ENCODE assay signal across 1 cellular context in genomic region chr21:32426592-32427051, GRCh38.
TF ChIP-seq lines count a peak whose summit lies in the region.

No MANE protein-coding gene starts in this region.

TF ChIP-seq in endothelial cell of umbilical vein, 7 proteins besides CTCF, POLR2A, EP300 and RAD21 (continued from another document):
- peak; percentile 14 for TF ChIP-seq FOS (IDR thresholded peaks at IDR 0.05; ENCODE audit: borderline replicate concordance, insufficient read depth, low read length)
- TF ChIP-seq MYC (IDR thresholded peaks at IDR 0.05; ENCODE audit: low read depth, low read length), result no peak
